In genomic region chr9:131755541-131756198, GRCh38 we compare ENCODE assay signal across 8 cellular contexts. TPM values are rescaled to one million over a fixed set of nuclear protein-coding genes. Genes with fewer than 3 reads are reported as not detected.
DNase-seq lines count a peak whose midpoint lies in the region; ATAC-seq and TF ChIP-seq lines count a peak whose summit lies in the region.

No MANE protein-coding gene starts in this region.

- H3K27me3 Mint-ChIP-seq in CD8-positive, alpha-beta memory T cell = peaks cover 5 to 16% of the 10 kb centered on the region in 2 donors

- TF ChIP-seq RAD21 in HCT116 (IDR thresholded peaks at IDR 0.05; ENCODE audit: low read depth) = peak; percentile 62

- no peak overlapping the region for H3K9ac ChIP-seq in HCT116 (ENCODE audit: low read length)

- POLR2A ChIA-PET in CD8-positive, alpha-beta memory T cell (lab: Charles Lee) = interaction anchor here (0.7 kb wide), 1 partner anchor 36 kb away, joined by 6 read pairs; no protein-coding TSS in a partner anchor
- POLR2A ChIA-PET in HCT116 (lab: Charles Lee) = interaction anchor here (0.7 kb wide), 1 partner anchor 513 kb away, joined by 4 read pairs; no protein-coding TSS in a partner anchor

- H3K9me3 Mint-ChIP-seq in CD8-positive, alpha-beta memory T cell = no peaks in the 10 kb centered on the region

- H3K9me2 ChIP-seq in HCT116 (ENCODE audit: insufficient read depth) = no peaks in the 10 kb centered on the region

- no peaks in the 10 kb centered on the region for H3K79me2 ChIP-seq in HCT116 (ENCODE audit: insufficient read depth, low read length)

- H3K36me3 Mint-ChIP-seq in CD8-positive, alpha-beta memory T cell = no peaks in the 10 kb centered on the region

- RAD21 ChIA-PET in HCT116 (lab: Charles Lee; ENCODE audit: low non-redundant PET in 1 of 2, low total read pairs in 2 of 2, uncharacterized antibody in 2 of 2, unreplicated experiment in 2 of 2) = interaction anchor here in 1 of 2 experiments (1.0 kb wide), 1 partner anchor 486 kb away, joined by 3 read pairs; no protein-coding TSS in a partner anchor

- peak; percentile 76 to 85 (median 77) for DNase-seq in CD8-positive, alpha-beta memory T cell
- DNase-seq in HCT116 (ENCODE audit: low read depth, low spot score) = peak; percentile 75
- peak; percentile 77 for DNase-seq in NCI-H2029 treated with DMSO at 0.1 percent for 48 hours (lab: John Stamatoyannopoulos, UW)
- DNase-seq in T-helper 2 cell = peak; percentile 63 to 89 (median 77)
- peak; percentile 74 to 95 (median 90) for DNase-seq in adrenal gland
- peak; percentile 80 to 92 (median 88) for DNase-seq in right cardiac atrium
- DNase-seq in sigmoid colon = peak; percentile 81

- CTCF ChIA-PET in CD8-positive, alpha-beta memory T cell (lab: Charles Lee) = interaction anchor here (0.6 to 2.7 kb wide), 17 partner anchors 9 to 744 kb away, joined by 3 to 9 read pairs (median 3); partner anchors contain the start of gene NUP214
- CTCF ChIA-PET in HCT116 (lab: Charles Lee) = interaction anchor here (0.6 to 2.7 kb wide), 11 partner anchors 9 to 504 kb away, joined by 3 to 9 read pairs (median 5); no protein-coding TSS in a partner anchor

- H3K27ac ChIP-seq in CD8-positive, alpha-beta memory T cell (ENCODE audit: low read depth, low read length) = no peak overlapping the region
- H3K27ac ChIP-seq in HCT116 (ENCODE audit: low read depth, low read length) (no peak overlapping the region), adrenal gland (no peak overlapping the region), right cardiac atrium (ENCODE audit: low read length) (no peak overlapping the region), sigmoid colon (no peak overlapping the region)

- intact Hi-C loops in HCT116 (cut with micrococcal nuclease) (loop anchor here (2.0 kb wide), 1 partner anchor 481 kb away; no protein-coding TSS in a partner anchor), adrenal gland (cut with DNase I) (no loop called here), right cardiac atrium (cut with DNase I) (no loop called here), sigmoid colon (cut with DNase I) (no loop called here)

- BruUV-seq in HCT116 (replicated peaks; lab: Mats Ljungman, UMichigan) = no TSS peak

- H3K27ac Mint-ChIP-seq in CD8-positive, alpha-beta memory T cell = peak overlapping the region in 6 of 8 donors; percentile 21 to 92 (median 60)

- no peak for TF ChIP-seq EP300 in sigmoid colon (IDR thresholded peaks at IDR 0.05)

- H3K9me3 ChIP-seq in CD8-positive, alpha-beta memory T cell (ENCODE audit: low read length) = no peaks in the 10 kb centered on the region
- H3K9me3 ChIP-seq in HCT116 (ENCODE audit: control insufficient read depth in 1 of 2, insufficient read depth in 1 of 2, low read depth in 1 of 2, low read length in 2 of 2) = no peaks in the 10 kb centered on the region
- H3K9me3 ChIP-seq in adrenal gland (replicated peaks in 1 of 3) = no peaks in the 10 kb centered on the region
- no peaks in the 10 kb centered on the region for H3K9me3 ChIP-seq in right cardiac atrium (ENCODE audit: control insufficient read depth, low read length)
- no peaks in the 10 kb centered on the region for H3K9me3 ChIP-seq in sigmoid colon

- TF ChIP-seq POLR2A in HCT116 (IDR thresholded peaks at IDR 0.05; ENCODE audit: borderline replicate concordance, extremely low read depth, insufficient read depth, insufficient read length) (no peak), adrenal gland (IDR thresholded peaks at IDR 0.05) (no peak), sigmoid colon (IDR thresholded peaks at IDR 0.05) (no peak)

- no peaks in the 10 kb centered on the region for H3K36me3 ChIP-seq in CD8-positive, alpha-beta memory T cell (ENCODE audit: insufficient read depth, low read length)
- H3K36me3 ChIP-seq in HCT116 (ENCODE audit: control insufficient read depth in 1 of 2, insufficient read depth in 2 of 2, low read length in 2 of 2) (no peaks in the 10 kb centered on the region), adrenal gland (replicated peaks in 1 of 2) (no peaks in the 10 kb centered on the region), sigmoid colon (no peaks in the 10 kb centered on the region)

- ATAC-seq in HCT116 (peak; percentile 100), right cardiac atrium (peak; percentile 86 to 90), HG03469 (IDR thresholded peaks at IDR 0.05; ENCODE audit: unreplicated experiment) (no peak)

- no peaks in the 10 kb centered on the region for H3K4me1 ChIP-seq in CD8-positive, alpha-beta memory T cell (ENCODE audit: insufficient read depth, low read length)
- peaks cover 0 to 4% of the 10 kb centered on the region in 2 experiments; a peak in 2 of 4 replicates for H3K4me1 ChIP-seq in HCT116 (ENCODE audit: control insufficient read depth in 1 of 2, insufficient read depth in 2 of 2, low read length in 2 of 2)
- no peaks in the 10 kb centered on the region for H3K4me1 ChIP-seq in adrenal gland (replicated peaks in 1 of 2)
- H3K4me1 ChIP-seq in right cardiac atrium (ENCODE audit: control insufficient read depth, insufficient read depth, low read length) = no peaks in the 10 kb centered on the region
- peaks cover 0 to 3% (median 0%) of the 10 kb centered on the region in 4 donors for H3K4me1 ChIP-seq in sigmoid colon

- WGBS in adrenal gland, 4 donors = 15 to 21% (median 20%) methylated on average over 12 to 13 of the region's 13 CpGs
- WGBS in right cardiac atrium = 19% methylated on average over 13 of the region's 13 CpGs
- WGBS in sigmoid colon, 2 donors = 12 to 18% methylated on average over 13 of the region's 13 CpGs

- TF ChIP-seq CTCF in HCT116 (IDR thresholded peaks at IDR 0.05 in 2 of 3, conservative IDR thresholded peaks at IDR 0.05 in 1 of 3; ENCODE audit: borderline replicate concordance in 1 of 3, insufficient read depth in 1 of 3, low read depth in 2 of 3, low read length in 2 of 3) (peak; percentile 86 to 87 (median 86)), adrenal gland (IDR thresholded peaks at IDR 0.05) (peak; percentile 51 to 66 (median 56)), sigmoid colon (IDR thresholded peaks at IDR 0.05) (peak; percentile 13 to 52 (median 38))

- peak overlapping the region; percentile 56 for H2AFZ ChIP-seq in HCT116 (ENCODE audit: low read depth, low read length, poor library complexity, severe bottlenecking)

- H3K27me3 ChIP-seq in CD8-positive, alpha-beta memory T cell (ENCODE audit: insufficient read depth, low read length, poor library complexity, severe bottlenecking) = peaks cover 3% of the 10 kb centered on the region
- H3K27me3 ChIP-seq in HCT116 (ENCODE audit: insufficient read depth, low read length) (no peaks in the 10 kb centered on the region), adrenal gland (peaks cover 14% of the 10 kb centered on the region), right cardiac atrium (ENCODE audit: control insufficient read depth, insufficient read depth) (no peaks in the 10 kb centered on the region), sigmoid colon (peaks cover 0 to 40% (median 16%) of the 10 kb centered on the region in 3 donors)

- H3K4me3 Mint-ChIP-seq in CD8-positive, alpha-beta memory T cell = peak overlapping the region in 2 of 7 donors; percentile 33 to 41

- no peaks in the 10 kb centered on the region for H4K20me1 ChIP-seq in HCT116 (ENCODE audit: insufficient read depth)

- H3K4me3 ChIP-seq in CD8-positive, alpha-beta memory T cell (ENCODE audit: low read length) = no peak overlapping the region
- H3K4me3 ChIP-seq in HCT116 (replicated peaks in 1 of 2; ENCODE audit: low read depth in 1 of 2, low read length in 2 of 2) (no peak overlapping the region), adrenal gland (no peak overlapping the region), right cardiac atrium (ENCODE audit: low read length) (no peak overlapping the region), sigmoid colon (no peak overlapping the region)

- peaks cover 4 to 6% (median 5%) of the 10 kb centered on the region in 3 donors for H3K4me1 Mint-ChIP-seq in CD8-positive, alpha-beta memory T cell

- peak overlapping the region; percentile 54 for H3K4me2 ChIP-seq in HCT116 (ENCODE audit: low read length)

TF ChIP-seq in HCT116, 20 proteins besides CTCF, POLR2A, EP300 and RAD21:
- TF ChIP-seq TCF7L2 (IDR thresholded peaks at IDR 0.05; ENCODE audit: borderline replicate concordance, extremely low read depth, insufficient read depth, insufficient read length) = no peak
- TF ChIP-seq ELF1 (IDR thresholded peaks at IDR 0.05; ENCODE audit: borderline replicate concordance, low read depth) = no peak
- peak; percentile 36 for TF ChIP-seq YY1 (IDR thresholded peaks at IDR 0.05; ENCODE audit: extremely low read depth, insufficient replicate concordance, low read depth, low read length)

RNA-seq across cellular contexts. Expression of gene RAPGEF1, which starts 15.8 kb away (rescaled TPM):
- total RNA-seq in CD8-positive, alpha-beta memory T cell = 100 to 1,000 TPM; 145 to 148 TPM
- 20.1 TPM for polyA plus RNA-seq in CD8-positive, alpha-beta memory T cell
- total RNA-seq in HCT116 (2021; ENCODE audit: unreplicated experiment) (43.0 TPM), adrenal gland (100 to 1,000 TPM in 1 of 8 donors, 10 to 100 TPM in 7; 38.6 to 136 (median 61.2) TPM), right cardiac atrium (100 to 1,000 TPM in 1 of 4 donors, 10 to 100 TPM in 3; 82.3 to 100 (median 93.0) TPM), sigmoid colon (10 to 100 TPM; 41.7 to 58.2 (median 49.0) TPM)
- polyA plus RNA-seq in HCT116 (2012) = 27.9 and 28.4 TPM in 2 replicates
- polyA plus RNA-seq in adrenal gland (10 to 100 TPM; 14.5 to 48.7 (median 26.9) TPM), right cardiac atrium (58.5 TPM), sigmoid colon (10 to 100 TPM; 14.4 to 45.3 (median 20.3) TPM)
